24 cellular contexts compared by ENCODE assay signal in the genomic region with DNA sequence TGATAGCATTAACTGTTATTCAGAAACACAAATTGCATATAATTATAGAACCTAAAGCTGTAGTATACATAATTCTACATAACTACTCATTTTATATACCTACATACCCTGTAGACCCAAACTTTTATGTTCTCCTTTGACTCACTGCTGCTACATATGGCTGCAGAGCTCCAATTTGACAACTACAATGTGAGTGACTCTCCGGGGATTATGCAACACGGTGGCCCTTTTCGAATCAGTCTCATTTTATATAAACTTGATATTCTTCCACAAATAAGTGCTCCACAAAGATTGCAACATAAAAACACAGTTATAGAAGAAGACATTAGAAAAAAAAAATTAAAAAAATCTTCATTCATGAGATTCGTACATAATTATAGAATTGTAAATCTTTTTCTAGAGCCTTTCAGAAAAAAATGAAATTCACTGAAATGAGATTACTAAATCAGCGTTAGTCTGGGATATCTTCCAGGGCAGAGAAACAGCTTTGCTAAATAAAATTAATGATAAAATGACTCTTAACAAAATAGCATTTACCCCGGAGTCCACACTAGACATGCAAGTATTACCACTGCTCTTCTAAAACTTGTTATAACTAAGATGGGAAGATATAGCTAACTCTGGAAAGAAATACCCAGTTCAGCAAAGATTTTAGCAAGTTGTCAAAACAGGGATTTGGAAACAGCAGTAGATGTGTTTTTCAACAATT. TPM values are rescaled to one million over a fixed set of nuclear protein-coding genes. Genes with fewer than 3 reads are reported as not detected.
DNase-seq lines count a peak whose midpoint lies in the region; ATAC-seq and TF ChIP-seq lines count a peak whose summit lies in the region.
"Had no signal": no experiment of that assay in that cellular context is flagged by ENCODE, and none has a peak within 500 bp of the region (broad histone marks: within the 10 kb centered on the region; RNA-seq: fewer than 3 reads in every experiment).

No MANE protein-coding gene starts in this region.

- H3K4me1 ChIP-seq in SK-N-SH (ENCODE audit: control insufficient read depth in 1 of 2, insufficient read depth in 2 of 2, low read depth in 1 of 2, low read length in 1 of 2): peaks cover 3 to 25% of the 10 kb centered on the region in 2 experiments; a peak in 3 of 4 replicates
- H3K4me1 ChIP-seq in subcutaneous abdominal adipose tissue (ENCODE audit: control insufficient read depth in 5 of 5, insufficient read depth in 5 of 5, low read length in 5 of 5): peaks cover 0 to 31% (median 13%) of the 10 kb centered on the region in 5 donors
- H3K4me1 ChIP-seq in OCI-LY7 (ENCODE audit: insufficient read depth, low read length, poor library complexity, severe bottlenecking): no peaks in the 10 kb centered on the region
- H3K4me1 ChIP-seq: BLaER1, SJCRH30 had no signal

- H2AFZ ChIP-seq in SK-N-SH (ENCODE audit: low read depth) (no peak overlapping the region), OCI-LY7 (ENCODE audit: low read length) (no peak overlapping the region)

- H3K4me3 ChIP-seq in SK-N-SH (ENCODE audit: low read depth in 2 of 2, low read length in 1 of 2) (no peak overlapping the region), SK-N-MC (no peak overlapping the region; the same call in 1 of the 2 replicates), fibroblast of mammary gland (ENCODE audit: control insufficient read depth, low read depth, low read length) (no peak overlapping the region), subcutaneous abdominal adipose tissue (ENCODE audit: low read depth in 1 of 5, low read length in 5 of 5) (no peak overlapping the region), OCI-LY7 (ENCODE audit: low read depth, low read length, poor library complexity, severe bottlenecking) (no peak overlapping the region)
- H3K4me3 ChIP-seq: BLaER1, GM12878, SJCRH30 had no signal

- CTCF ChIA-PET in SK-N-SH (lab: Yijun Ruan, JAX) (interaction anchor here (1.1 kb wide), 1 partner anchor 62 kb away, joined by 5 read pairs; no protein-coding TSS in a partner anchor), OCI-LY7 (lab: Charles Lee; ENCODE audit: unreplicated experiment) (no interaction called here)

- H3K9me2 ChIP-seq in SK-N-SH: no peaks in the 10 kb centered on the region
- no peaks in the 10 kb centered on the region for H3K9me2 ChIP-seq in OCI-LY7 (ENCODE audit: insufficient read depth, low read length)

- H3F3A ChIP-seq in SK-N-SH (replicated peaks; ENCODE audit: insufficient read depth): no peaks in the 10 kb centered on the region

- WGBS in SK-N-SH (ENCODE audit: low lambda C conversion rate): 68% methylated on average over 6 of the region's 6 CpGs

- H3K27ac ChIP-seq in SK-N-SH (ENCODE audit: low read depth in 2 of 2, low read length in 1 of 2) (no peak overlapping the region), SK-N-MC (peak overlapping the region; percentile 62), subcutaneous abdominal adipose tissue (ENCODE audit: low read depth, low read length) (peak overlapping the region; percentile 68), OCI-LY7 (ENCODE audit: low read depth, low read length, poor library complexity, severe bottlenecking) (no peak overlapping the region)
- H3K27ac ChIP-seq: BLaER1, RWPE1, SJCRH30 had no signal

- POLR2A ChIA-PET in SK-N-SH (lab: Yijun Ruan, JAX): no interaction called here
- POLR2A ChIA-PET in OCI-LY7 (lab: Charles Lee): interaction anchor here (1.0 kb wide), 1 partner anchor 53 kb away, joined by 4 read pairs; a partner anchor contains a TSS

- no TSS peak for BruUV-seq in OCI-LY7 (replicated peaks; lab: Mats Ljungman, UMichigan)

- no peak; the same call in 2 of the 3 replicates for ATAC-seq in SK-N-SH treated with all-trans-retinoic acid at 6 μM for 48 hours
- ATAC-seq: GM12878 had no signal

- H4K20me1 ChIP-seq in SK-N-SH (ENCODE audit: insufficient read depth) (no peaks in the 10 kb centered on the region), OCI-LY7 (ENCODE audit: insufficient read depth, low read length) (no peaks in the 10 kb centered on the region)

- no peak for TF ChIP-seq RAD21 in SK-N-SH (IDR thresholded peaks at IDR 0.05; ENCODE audit: low read length)

- no peak for TF ChIP-seq EP300 in SK-N-SH (IDR thresholded peaks at IDR 0.05; ENCODE audit: borderline replicate concordance in 1 of 2, low read depth in 1 of 2, low read length in 1 of 2)

- H3K27me3 ChIP-seq in SK-N-SH (ENCODE audit: insufficient read depth): no peaks in the 10 kb centered on the region
- no peaks in the 10 kb centered on the region for H3K27me3 ChIP-seq in subcutaneous abdominal adipose tissue (ENCODE audit: control insufficient read depth in 5 of 5, insufficient read depth in 4 of 5, low read length in 5 of 5)
- H3K27me3 ChIP-seq: BLaER1, SJCRH30 had no signal

- no peak for TF ChIP-seq CTCF in SK-N-SH (IDR thresholded peaks at IDR 0.05)
- TF ChIP-seq CTCF in fibroblast of mammary gland (conservative IDR thresholded peaks at IDR 0.05; ENCODE audit: control insufficient read depth, insufficient read depth, low read depth, low read length): no peak
- TF ChIP-seq CTCF in OCI-LY7 (conservative IDR thresholded peaks at IDR 0.05; ENCODE audit: low read length): no peak

- H3K36me3 ChIP-seq in SK-N-SH (replicated peaks in 1 of 2; ENCODE audit: control insufficient read depth in 1 of 2, insufficient read depth in 2 of 2, low read length in 1 of 2) (peaks cover 0 to 6% of the 10 kb centered on the region in 2 experiments), SK-N-MC (ENCODE audit: insufficient read depth, low read length) (0 out of 2 replicates have a peak, but pooled peaks cover 3% of the 10 kb centered on the region), subcutaneous abdominal adipose tissue (ENCODE audit: control insufficient read depth in 5 of 5, insufficient read depth in 5 of 5, low read length in 5 of 5) (no peaks in the 10 kb centered on the region), OCI-LY7 (ENCODE audit: insufficient read depth, low read length) (no peaks in the 10 kb centered on the region)
- H3K36me3 ChIP-seq: SJCRH30 had no signal

- H3K4me2 ChIP-seq in SK-N-SH (no peak overlapping the region), OCI-LY7 (ENCODE audit: low read length) (no peak overlapping the region)
- H3K4me2 ChIP-seq: BLaER1 had no signal

- no peak overlapping the region for H3K9ac ChIP-seq in SK-N-SH
- H3K9ac ChIP-seq in SK-N-MC (ENCODE audit: insufficient read length): no peak overlapping the region
- H3K9ac ChIP-seq in subcutaneous abdominal adipose tissue (ENCODE audit: low read length in 5 of 5): peak overlapping the region in 3 of 5 donors; percentile 39 to 69 (median 56)
- H3K9ac ChIP-seq: BLaER1 had no signal

- H3K79me2 ChIP-seq in SK-N-SH (ENCODE audit: insufficient read depth) (peaks cover 30% of the 10 kb centered on the region; the same call in 1 of the 2 replicates), OCI-LY7 (ENCODE audit: insufficient read depth, low read depth, low read length) (0 out of 2 replicates have a peak, but pooled peaks cover 8% of the 10 kb centered on the region)

- DNase-seq in SK-N-SH: no peak
- no peak for DNase-seq in SK-N-MC (ENCODE audit: low read depth, low spot score)
- peak; percentile 52 for DNase-seq in fibroblast of mammary gland (ENCODE audit: low read depth)
- no peak for DNase-seq in NCI-H2081 treated with DMSO at 0.1 percent for 48 hours (lab: John Stamatoyannopoulos, UW)
- no peak for DNase-seq in OCI-LY7 (ENCODE audit: low spot score)
- no peak for DNase-seq in NCI-H2107 treated with DMSO at 0.1 percent for 48 hours (lab: John Stamatoyannopoulos, UW; ENCODE audit: unreplicated experiment)
- DNase-seq: 8988T; CD4-positive, alpha-beta memory T cell; DMS153; GF-D8; H7; NCI-H1105; NCI-H1694; NCI-H2107; NCI-H2227 treated with DMSO at 0.1 percent for 48 hours; NCI-H510A treated with DMSO at 0.1 percent for 48 hours; NCI-H774; OCI-M1; SJCRH30 had no signal

- no peaks in the 10 kb centered on the region for H3K9me3 ChIP-seq in SK-N-SH
- H3K9me3 ChIP-seq in SK-N-MC (ENCODE audit: low read depth, low read length): no peaks in the 10 kb centered on the region
- no peaks in the 10 kb centered on the region for H3K9me3 ChIP-seq in subcutaneous abdominal adipose tissue (ENCODE audit: control insufficient read depth in 5 of 5, low read length in 5 of 5)
- no peaks in the 10 kb centered on the region for H3K9me3 ChIP-seq in OCI-LY7 (ENCODE audit: low read length)
- H3K9me3 ChIP-seq: BLaER1, SJCRH30 had no signal

- intact Hi-C loops in OCI-LY7 (cut with micrococcal nuclease; ENCODE audit: unreplicated experiment): no loop called here

TF ChIP-seq in SK-N-SH treated with all-trans-retinoic acid at 6 μM for 48 hours, 23 proteins besides CTCF, POLR2A, EP300 and RAD21 (continues in another document):
- TF ChIP-seq RARB (CRISPR knock-in tag; IDR thresholded peaks at IDR 0.05) (no peak), ISL1 (CRISPR knock-in tag; IDR thresholded peaks at IDR 0.05) (peak; percentile 15; the same call in 1 of the 2 replicates), TCF4 (CRISPR knock-in tag; IDR thresholded peaks at IDR 0.05; ENCODE audit: borderline replicate concordance) (0 out of 2 replicates have a peak, but pooled peaks have one; percentile 14), OSR1 (CRISPR knock-in tag; IDR thresholded peaks at IDR 0.05) (no peak)

TF ChIP-seq in SK-N-SH, 30 proteins besides CTCF, POLR2A, EP300 and RAD21 (continues in another document):
- TF ChIP-seq NRF1 (IDR thresholded peaks at IDR 0.05; ENCODE audit: low read depth, low read length) (no peak), RXRA (IDR thresholded peaks at IDR 0.05; ENCODE audit: borderline replicate concordance, low read depth) (no peak), NFIC (IDR thresholded peaks at IDR 0.05; ENCODE audit: borderline replicate concordance) (no peak), RFX5 (IDR thresholded peaks at IDR 0.05; ENCODE audit: low read length) (no peak), FOSL2 (IDR thresholded peaks at IDR 0.05; ENCODE audit: borderline replicate concordance, low read depth) (no peak), SMC3 (IDR thresholded peaks at IDR 0.05; ENCODE audit: low read depth, low read length) (no peak)
- TF ChIP-seq, protein P1, sequence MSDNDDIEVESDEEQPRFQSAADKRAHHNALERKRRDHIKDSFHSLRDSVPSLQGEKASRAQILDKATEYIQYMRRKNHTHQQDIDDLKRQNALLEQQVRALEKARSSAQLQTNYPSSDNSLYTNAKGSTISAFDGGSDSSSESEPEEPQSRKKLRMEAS (IDR thresholded peaks at IDR 0.05; ENCODE audit: low read depth): no peak
- TF ChIP-seq, protein P2, sequence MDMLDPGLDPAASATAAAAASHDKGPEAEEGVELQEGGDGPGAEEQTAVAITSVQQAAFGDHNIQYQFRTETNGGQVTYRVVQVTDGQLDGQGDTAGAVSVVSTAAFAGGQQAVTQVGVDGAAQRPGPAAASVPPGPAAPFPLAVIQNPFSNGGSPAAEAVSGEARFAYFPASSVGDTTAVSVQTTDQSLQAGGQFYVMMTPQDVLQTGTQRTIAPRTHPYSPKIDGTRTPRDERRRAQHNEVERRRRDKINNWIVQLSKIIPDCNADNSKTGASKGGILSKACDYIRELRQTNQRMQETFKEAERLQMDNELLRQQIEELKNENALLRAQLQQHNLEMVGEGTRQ (IDR thresholded peaks at IDR 0.05; ENCODE audit: borderline replicate concordance, low read depth, low read length): no peak

RNA-seq across cellular contexts. Expression of a gene that starts 52.6 kb away (rescaled TPM):
- 1.6 and 2.4 TPM in 2 replicates for polyA plus RNA-seq in SK-N-SH (2012; rRNA removed)
- polyA plus RNA-seq in SK-N-SH (2012; cell fraction: cytosol; rRNA removed): 2.6 and 3.5 TPM in 2 replicates
- polyA plus RNA-seq in SK-N-SH (2012; cell fraction: nucleus; rRNA removed): 1.1 and 2.7 TPM in 2 replicates
- total RNA-seq in OCI-LY7 (2014; rRNA removed; shearing (Covaris generic)): 10.6 and 12.9 TPM in 2 replicates
- total RNA-seq in OCI-LY7 (2022): 11.9 and 12.9 TPM in 2 replicates

Comparison
In these comparisons a context has a peak if more than half of its experiments do, and no peak if none do; other contexts are left out.
1. H3K27ac ChIP-seq: peak in SK-N-MC (single experiment) and subcutaneous abdominal adipose tissue (single experiment); none in SK-N-SH (0 of 2) and OCI-LY7 (single experiment).
2. H3K9ac ChIP-seq: peak in subcutaneous abdominal adipose tissue (3 of 5); none in SK-N-SH (single experiment) and SK-N-MC (single experiment).